In the genomic region with DNA sequence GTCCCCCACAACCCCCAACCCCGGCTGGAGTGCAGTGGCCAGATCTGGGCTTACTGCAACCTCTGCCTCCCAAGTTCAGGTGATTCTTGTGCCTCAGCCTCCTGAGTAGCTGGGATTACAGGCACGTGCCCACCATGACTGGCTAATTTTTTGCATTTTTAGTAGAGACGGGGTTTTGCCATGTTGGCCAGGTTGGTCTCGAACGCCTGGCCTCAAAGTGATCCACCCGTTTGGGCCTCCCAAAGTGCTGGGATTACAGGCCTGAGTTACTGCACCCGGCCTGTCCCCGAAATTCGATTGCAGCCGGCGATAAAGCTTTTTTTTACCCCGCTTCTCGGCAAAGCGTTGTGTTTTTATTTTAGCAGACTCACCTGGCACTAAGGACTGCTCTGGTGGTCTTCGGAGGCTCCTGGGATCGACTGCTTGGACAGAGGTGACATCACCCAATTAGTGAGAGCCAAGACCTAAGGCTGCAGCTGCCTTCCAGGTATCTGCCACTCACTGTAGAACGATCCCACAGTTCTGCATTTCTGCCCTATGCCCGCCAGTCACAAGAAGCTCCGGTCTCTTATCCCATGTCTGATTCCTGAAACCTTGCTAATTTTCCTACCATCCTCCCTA, we compare ENCODE assay signal across 12 cellular contexts.
DNase-seq lines count a peak whose midpoint lies in the region; ATAC-seq and TF ChIP-seq lines count a peak whose summit lies in the region.
"Had no signal": no experiment of that assay in that cellular context is flagged by ENCODE, and none has a peak within 500 bp of the region (broad histone marks: within the 10 kb centered on the region; RNA-seq: fewer than 3 reads in every experiment).

No MANE protein-coding gene starts in this region.

- POLR2A ChIA-PET in PC-9 (lab: Charles Lee; ENCODE audit: unreplicated experiment), result no interaction called here

- WGBS in neuronal stem cell (ENCODE audit: extremely low coverage in 2 of 2, insufficient read length in 2 of 2, insufficient replicate concordance in 1 of 2), 2 donors, result no CpG with 5 or more reads among the region's 19 CpGs

- no peak overlapping the region for H3K9ac ChIP-seq in neuronal stem cell (ENCODE audit: low read depth, low read length, poor library complexity)

- peaks cover 7% of the 10 kb centered on the region for H3K9me3 Mint-ChIP-seq in central memory CD8-positive, alpha-beta T cell

- no peak overlapping the region for H3K27ac Mint-ChIP-seq in central memory CD8-positive, alpha-beta T cell (ENCODE audit: low read depth)

- no peak overlapping the region for H3K23ac ChIP-seq in neuronal stem cell (ENCODE audit: low read depth, low read length, poor library complexity)

- H3K27ac ChIP-seq in neuronal stem cell (replicated peaks; ENCODE audit: low read length) (no peak overlapping the region), PC-9 (no peak overlapping the region)
- H3K27ac ChIP-seq: VCaP had no signal

- H2BK5ac ChIP-seq in neuronal stem cell (ENCODE audit: low read length), result no peak overlapping the region

- H3K79me1 ChIP-seq in neuronal stem cell (ENCODE audit: low read depth, low read length), result no peaks in the 10 kb centered on the region

- no peak overlapping the region for H3K4me2 ChIP-seq in neuronal stem cell (ENCODE audit: insufficient read depth, low read length, poor library complexity, severe bottlenecking)
- no peak overlapping the region for H3K4me2 ChIP-seq in PC-9

- H4K20me1 ChIP-seq in PC-9 (ENCODE audit: insufficient read depth), result no peaks in the 10 kb centered on the region

- H3K14ac ChIP-seq in neuronal stem cell (ENCODE audit: low read length), result no peak overlapping the region

- no peak overlapping the region for H4K91ac ChIP-seq in neuronal stem cell (ENCODE audit: low read depth, low read length, poor library complexity)

- H3K4me1 Mint-ChIP-seq in central memory CD8-positive, alpha-beta T cell, result peaks cover 8% of the 10 kb centered on the region

- H3K79me2 ChIP-seq in PC-9 (ENCODE audit: low read depth), result no peaks in the 10 kb centered on the region

- no peaks in the 10 kb centered on the region for H3K27me3 Mint-ChIP-seq in central memory CD8-positive, alpha-beta T cell

- peaks cover 4% of the 10 kb centered on the region for H3K36me3 Mint-ChIP-seq in central memory CD8-positive, alpha-beta T cell (ENCODE audit: insufficient read depth)

- H3K4me1 ChIP-seq in neuronal stem cell (ENCODE audit: control insufficient read depth in 2 of 2, insufficient read depth in 1 of 2, low read depth in 1 of 2, low read length in 2 of 2) (no peaks in the 10 kb centered on the region), PC-9 (replicated peaks; ENCODE audit: insufficient read depth) (no peaks in the 10 kb centered on the region; the same call in 1 of the 2 replicates)

- H2AK5ac ChIP-seq in neuronal stem cell (ENCODE audit: low read depth, low read length), result peak overlapping the region; percentile 32

- H4K8ac ChIP-seq in neuronal stem cell (ENCODE audit: low read depth, low read length), result no peak overlapping the region

- H3F3A ChIP-seq in PC-9 (ENCODE audit: insufficient read depth, low read depth), result no peaks in the 10 kb centered on the region

- TF ChIP-seq CTCF in PC-9 (conservative IDR thresholded peaks at IDR 0.05), result no peak

- H3K9me3 ChIP-seq in neuronal stem cell (replicated peaks in 1 of 2; ENCODE audit: control insufficient read depth in 2 of 2, insufficient read depth in 1 of 2, low read depth in 1 of 2, low read length in 2 of 2) (peaks cover 6% of the 10 kb centered on the region in 2 donors), PC-9 (ENCODE audit: insufficient read depth, low read depth) (0 out of 2 replicates have a peak, but pooled peaks cover 4% of the 10 kb centered on the region)
- H3K9me3 ChIP-seq: mucosa of descending colon had no signal

- no peak overlapping the region for H3K4ac ChIP-seq in neuronal stem cell (ENCODE audit: low read length)

- peak overlapping the region; percentile 36 for H3K4me3 Mint-ChIP-seq in central memory CD8-positive, alpha-beta T cell

- BruUV-seq in PC-9 (replicated peaks; lab: Mats Ljungman, UMichigan), result no TSS peak

- DNase-seq in ELF-1 (ENCODE audit: low read depth, low spot score), result peak; percentile 43
- DNase-seq in NAMALWA (ENCODE audit: low spot score), result peak; percentile 85
- no peak for DNase-seq in central memory CD8-positive, alpha-beta T cell (ENCODE audit: low spot score in 2 of 2)
- no peak for DNase-seq in neuronal stem cell (ENCODE audit: low spot score)
- DNase-seq in NCI-H345 treated with DMSO at 0.1 percent for 48 hours (lab: John Stamatoyannopoulos, UW; ENCODE audit: unreplicated experiment), result no peak
- no peak for DNase-seq in PC-9
- DNase-seq in stimulated activated CD4-positive, alpha-beta T cell treated with anti-CD3 and anti-CD28 coated beads, Interleukin-4, amount 100 ng/mL, for 24 hours, result no peak
- DNase-seq: DMS153, NCI-H1694 had no signal

- ATAC-seq in central memory CD8-positive, alpha-beta T cell (replicated peaks; ENCODE audit: extremely low read depth, poor library complexity, severe bottlenecking), result no peak
- ATAC-seq in GM18873 (IDR thresholded peaks at IDR 0.05; ENCODE audit: low FRiP score, unreplicated experiment), result no peak
- ATAC-seq: mucosa of descending colon had no signal

- H3K27me3 ChIP-seq in neuronal stem cell (ENCODE audit: control insufficient read depth in 3 of 3, insufficient read depth in 3 of 3, low read depth in 1 of 3, low read length in 3 of 3) (no peaks in the 10 kb centered on the region), PC-9 (ENCODE audit: insufficient read depth, low read depth) (no peaks in the 10 kb centered on the region)

- H2BK120ac ChIP-seq in neuronal stem cell (ENCODE audit: low read depth, low read length), result no peak overlapping the region

- CTCF ChIA-PET in PC-9 (lab: Charles Lee), result no interaction called here

- H3K4me3 ChIP-seq in neuronal stem cell (ENCODE audit: low read length in 2 of 2) (no peak overlapping the region), PC-9 (no peak overlapping the region)
- H3K4me3 ChIP-seq: mucosa of descending colon had no signal

- H2BK15ac ChIP-seq in neuronal stem cell (ENCODE audit: low read length), result no peak overlapping the region

- H2AFZ ChIP-seq in neuronal stem cell (ENCODE audit: low read length), result no peak overlapping the region
- H2AFZ ChIP-seq in PC-9, result no peak overlapping the region

- H3K36me3 ChIP-seq in neuronal stem cell (replicated peaks in 1 of 2; ENCODE audit: control insufficient read depth in 2 of 2, insufficient read depth in 2 of 2, low read length in 2 of 2) (no peaks in the 10 kb centered on the region), PC-9 (ENCODE audit: low read depth) (no peaks in the 10 kb centered on the region)

- peak overlapping the region; percentile 52 for H3K18ac ChIP-seq in neuronal stem cell (ENCODE audit: low read length)

- H3K9me2 ChIP-seq in PC-9 (ENCODE audit: insufficient read depth), result no peaks in the 10 kb centered on the region

- intact Hi-C loops in PC-9 (cut with micrococcal nuclease; ENCODE audit: unreplicated experiment), result no loop called here

- H2BK12ac ChIP-seq in neuronal stem cell (ENCODE audit: low read length), result no peak overlapping the region

Comparison
In these comparisons a context has a peak if more than half of its experiments do, and no peak if none do; other contexts are left out.
1. DNase-seq: peak in ELF-1 (single experiment) and NAMALWA (single experiment); none in central memory CD8-positive, alpha-beta T cell (0 of 2), neuronal stem cell (single experiment), NCI-H345 treated with DMSO at 0.1 percent for 48 hours (single experiment), PC-9 (0 of 2) and stimulated activated CD4-positive, alpha-beta T cell treated with anti-CD3 and anti-CD28 coated beads, Interleukin-4, amount 100 ng/mL, for 24 hours (single experiment).